ENCODE assay signal across 26 cellular contexts in the genomic region with DNA sequence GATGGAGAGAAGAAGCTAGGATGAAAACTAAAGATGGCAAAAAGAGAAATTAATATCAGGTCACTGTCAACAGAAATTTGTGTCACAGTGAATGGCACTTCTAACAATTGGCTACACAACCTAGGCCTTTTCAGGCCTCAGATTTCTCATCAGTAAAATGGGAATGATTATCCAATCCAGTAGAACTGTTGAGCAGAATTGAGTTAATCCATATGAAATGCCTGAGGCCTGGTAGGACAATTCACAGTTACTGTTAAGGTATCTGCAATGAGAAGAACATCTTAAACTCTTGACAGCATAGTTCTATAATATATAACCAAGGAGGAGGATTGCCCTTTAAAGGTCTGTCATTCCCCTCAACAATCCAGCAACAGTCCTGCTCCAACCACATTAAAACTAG.
DNase-seq lines count a peak whose midpoint lies in the region; ATAC-seq, FAIRE-seq and TF ChIP-seq lines count a peak whose summit lies in the region.
"Had no signal": no experiment of that assay in that cellular context is flagged by ENCODE, and none has a peak within 500 bp of the region (broad histone marks: within the 10 kb centered on the region; RNA-seq: fewer than 3 reads in every experiment).

No MANE protein-coding gene starts in this region.

- intact Hi-C loops in HepG2 (cut with micrococcal nuclease; ENCODE audit: unreplicated experiment) (no loop called here), right lobe of liver (cut with DNase I) (no loop called here), GM12878 (cut with micrococcal nuclease; ENCODE audit: unreplicated experiment) (no loop called here)

- TF ChIP-seq EP300 in HepG2 (IDR thresholded peaks at IDR 0.05; ENCODE audit: low read depth in 2 of 2, low read length in 2 of 2): no peak
- TF ChIP-seq EP300 in HepG2 (CRISPR knock-in tag; IDR thresholded peaks at IDR 0.05; ENCODE audit: borderline replicate concordance): no peak
- no peak for TF ChIP-seq EP300 in GM12878 (IDR thresholded peaks at IDR 0.05; ENCODE audit: borderline replicate concordance in 1 of 2, control insufficient read depth in 1 of 2, low read depth in 2 of 2, low read length in 2 of 2)

- no peaks in the 10 kb centered on the region for H3K9me3 ChIP-seq in HepG2 (ENCODE audit: low read length)
- H3K9me3 ChIP-seq in right lobe of liver: no peaks in the 10 kb centered on the region
- H3K9me3 ChIP-seq in GM12878 (replicated peaks; ENCODE audit: control insufficient read depth, insufficient read depth, low read length): no peaks in the 10 kb centered on the region
- H3K9me3 ChIP-seq: BE2C, BLaER1 had no signal

- H3K4me1 ChIP-seq in HepG2 (ENCODE audit: insufficient read depth, low read length) (0 out of 2 replicates have a peak, but pooled peaks cover 5% of the 10 kb centered on the region), right lobe of liver (no peaks in the 10 kb centered on the region), GM12878 (ENCODE audit: control insufficient read depth, insufficient read depth, low read length) (peaks cover 18% of the 10 kb centered on the region)
- H3K4me1 ChIP-seq: BE2C, BLaER1 had no signal

- SMC1A ChIA-PET in GM12878 (lab: Charles Lee; ENCODE audit: uncharacterized antibody, unreplicated experiment): interaction anchor here (1.1 kb wide), 1 partner anchor 106 kb away, joined by 4 read pairs; no protein-coding TSS in a partner anchor

- H3K79me2 ChIP-seq in HepG2 (ENCODE audit: insufficient read depth, low read length) (no peaks in the 10 kb centered on the region), GM12878 (ENCODE audit: control insufficient read depth, insufficient read depth, low read length) (no peaks in the 10 kb centered on the region)

- H3K4me3 ChIP-seq in HepG2 (replicated peaks in 1 of 3; ENCODE audit: insufficient read depth in 1 of 3, low read depth in 2 of 3, low read length in 3 of 3): no peak overlapping the region
- no peak overlapping the region for H3K4me3 ChIP-seq in right lobe of liver
- H3K4me3 ChIP-seq in GM12878: no peak overlapping the region
- H3K4me3 ChIP-seq: BLaER1 had no signal

- RAD21 ChIA-PET in GM12878 (lab: Charles Lee; ENCODE audit: unreplicated experiment): no interaction called here

- TF ChIP-seq RAD21 in HepG2 (CRISPR knock-in tag; IDR thresholded peaks at IDR 0.05) (no peak), GM12878 (IDR thresholded peaks at IDR 0.05; ENCODE audit: insufficient read depth, low read depth, low read length) (no peak)

- H4K20me1 ChIP-seq in HepG2 (ENCODE audit: insufficient read depth, low read length) (no peaks in the 10 kb centered on the region), GM12878 (ENCODE audit: control insufficient read depth, insufficient read depth) (no peaks in the 10 kb centered on the region)
- H4K20me1 ChIP-seq: BLaER1 had no signal

- H3K27me3 ChIP-seq in HepG2 (ENCODE audit: control insufficient read depth in 1 of 2, insufficient read depth in 2 of 2, low read length in 2 of 2) (no peaks in the 10 kb centered on the region), right lobe of liver (no peaks in the 10 kb centered on the region), GM12878 (replicated peaks in 1 of 2; ENCODE audit: control insufficient read depth in 2 of 2, insufficient read depth in 2 of 2, low read length in 1 of 2) (no peaks in the 10 kb centered on the region)
- H3K27me3 ChIP-seq: BE2C, BLaER1 had no signal

- no TSS peak for BruUV-seq in HepG2 (replicated peaks; lab: Mats Ljungman, UMichigan)
- BruUV-seq in GM12878 (replicated peaks; lab: Mats Ljungman, UMichigan): no TSS peak

- in situ Hi-C loops in HepG2 (cut with HindIII; ENCODE audit: extremely low pct_ligation_motif_present, low pct_unique_long_range_greater_than_20kb): no loop called here
- in situ Hi-C loops in GM12878 (cut with MboI): no loop called here

- POLR2A ChIA-PET in HepG2 (lab: Yijun Ruan, JAX): no interaction called here
- POLR2A ChIA-PET in GM12878 (lab: Charles Lee): no interaction called here

- FAIRE-seq in HepG2 (lab: Jason Lieb, UNC) (no peak), HTR-8/SVneo (lab: Jason Lieb, UNC) (peak; percentile 20), GM12878 (lab: Jason Lieb, UNC) (no peak)
- FAIRE-seq: A204.1, GM12891 had no signal

- no peak overlapping the region for H3K27ac ChIP-seq in HepG2 (ENCODE audit: extremely low read length, insufficient read depth, low read length)
- H3K27ac ChIP-seq in right lobe of liver: no peak overlapping the region
- no peak overlapping the region for H3K27ac ChIP-seq in GM12878 (ENCODE audit: control insufficient read depth, insufficient read depth)
- H3K27ac ChIP-seq: BLaER1 had no signal

- no peak overlapping the region for H2AFZ ChIP-seq in HepG2 (ENCODE audit: low read length)
- no peak overlapping the region for H2AFZ ChIP-seq in GM12878 (ENCODE audit: control insufficient read depth, low read depth, low read length)

- no peak for DNase-seq in HepG2 (ENCODE audit: low spot score)
- no peak for DNase-seq in right lobe of liver
- no peak for DNase-seq in HTR-8/SVneo (ENCODE audit: insufficient read length, low spot score)
- DNase-seq in GM12878 (ENCODE audit: low read depth, low spot score): no peak
- no peak for DNase-seq in cortex of kidney (lab: John Stamatoyannopoulos, UW)
- no peak for DNase-seq in HPDE6-E6E7 (ENCODE audit: extremely low spot score)
- DNase-seq: 8988T; ACHN; BE2C; C1 segment of cervical spinal cord; CD4-positive, alpha-beta memory T cell; CD4-positive, CD25-positive, alpha-beta regulatory T cell; CD8-positive, alpha-beta memory T cell; COR-L47; DMS 273 treated with DMSO at 0.1 percent for 48 hours; DMS153; DMS53; DMS79; DND-41; EL; GDM1 had no signal

- CTCF ChIA-PET in HepG2 (lab: Yijun Ruan, JAX; ENCODE audit: low intra/inter-chr PET ratio, low total read pairs): no interaction called here
- CTCF ChIA-PET in GM12878 (lab: Yijun Ruan, JAX): no interaction called here

- TF ChIP-seq POLR2A in HepG2 (IDR thresholded peaks at IDR 0.05; ENCODE audit: insufficient read depth in 1 of 2, low read depth in 2 of 2, low read length in 2 of 2) (no peak), right lobe of liver (IDR thresholded peaks at IDR 0.05) (no peak), GM12878 (IDR thresholded peaks at IDR 0.05; ENCODE audit: low read depth, low read length) (no peak)

- H3K4me2 ChIP-seq in HepG2 (ENCODE audit: low read depth, low read length): no peak overlapping the region
- H3K4me2 ChIP-seq in GM12878 (ENCODE audit: control insufficient read depth, insufficient read depth): no peak overlapping the region
- H3K4me2 ChIP-seq: BLaER1 had no signal

- no peak overlapping the region for H3K9ac ChIP-seq in HepG2 (ENCODE audit: insufficient read depth, low read depth, low read length)
- H3K9ac ChIP-seq in GM12878 (ENCODE audit: control insufficient read depth, insufficient read depth, low read length): no peak overlapping the region
- H3K9ac ChIP-seq: BLaER1 had no signal

- no peak for ATAC-seq in HepG2
- ATAC-seq in right lobe of liver: no peak
- no peak for ATAC-seq in GM12878
- no peak for ATAC-seq in GM21381 (IDR thresholded peaks at IDR 0.05; ENCODE audit: unreplicated experiment)

- H3K36me3 ChIP-seq in HepG2 (replicated peaks in 1 of 2; ENCODE audit: control insufficient read depth in 1 of 2, insufficient read depth in 2 of 2, low read length in 2 of 2) (no peaks in the 10 kb centered on the region), right lobe of liver (no peaks in the 10 kb centered on the region), GM12878 (ENCODE audit: control insufficient read depth in 2 of 2, insufficient read depth in 2 of 2, low read length in 1 of 2) (no peaks in the 10 kb centered on the region)
- H3K36me3 ChIP-seq: BE2C, BLaER1 had no signal

- TF ChIP-seq CTCF in HepG2 (CRISPR knock-in tag; IDR thresholded peaks at IDR 0.05): no peak
- no peak for TF ChIP-seq CTCF in right lobe of liver (IDR thresholded peaks at IDR 0.05)
- TF ChIP-seq CTCF in GM12878 (IDR thresholded peaks at IDR 0.05 in 2 of 3, conservative IDR thresholded peaks at IDR 0.05 in 1 of 3; ENCODE audit: control insufficient read depth in 2 of 3, extremely low read depth in 1 of 3, insufficient read depth in 1 of 3, low read depth in 3 of 3, low read length in 3 of 3): no peak
- TF ChIP-seq CTCF in subcutaneous adipose tissue (IDR thresholded peaks at IDR 0.05; ENCODE audit: low read depth): peak; percentile 28

TF ChIP-seq in HepG2, 621 proteins besides CTCF, POLR2A, EP300 and RAD21:
- TF ChIP-seq U2AF1 (optimal IDR thresholded peaks at IDR 0.05; ENCODE audit: low read depth, low read length) (no peak), KLF11 (CRISPR knock-in tag; IDR thresholded peaks at IDR 0.05) (no peak), HCFC1 (IDR thresholded peaks at IDR 0.05; ENCODE audit: low read depth, low read length) (no peak), PHB2 (IDR thresholded peaks at IDR 0.05; ENCODE audit: partially characterized antibody) (no peak), ZFP36L2 (CRISPR knock-in tag; IDR thresholded peaks at IDR 0.05) (no peak), SNAI1 (CRISPR knock-in tag; IDR thresholded peaks at IDR 0.05; ENCODE audit: borderline replicate concordance) (0 out of 2 replicates have a peak, but pooled peaks have one; percentile 26), GFI1 (CRISPR knock-in tag; IDR thresholded peaks at IDR 0.05; ENCODE audit: borderline replicate concordance) (no peak), ZNF629 (CRISPR knock-in tag; conservative IDR thresholded peaks at IDR 0.05) (0 out of 2 replicates have a peak, but pooled peaks have one; percentile 20), ZBTB20 (CRISPR knock-in tag; IDR thresholded peaks at IDR 0.05; ENCODE audit: borderline replicate concordance, low read depth) (no peak)

TF ChIP-seq in GM12878, 131 proteins besides CTCF, POLR2A, EP300 and RAD21:
- TF ChIP-seq CEBPB (IDR thresholded peaks at IDR 0.05; ENCODE audit: borderline replicate concordance in 1 of 2, low read depth in 2 of 2, low read length in 2 of 2) (no peak), NFXL1 (IDR thresholded peaks at IDR 0.05; ENCODE audit: borderline replicate concordance) (peak; percentile 77)
